ENCODE assay signal across 16 cellular contexts in genomic region chr11:72206794-72207193, GRCh38. TPM values are rescaled to one million over a fixed set of nuclear protein-coding genes. Genes with fewer than 3 reads are reported as not detected.
DNase-seq lines count a peak whose midpoint lies in the region; ATAC-seq, FAIRE-seq and TF ChIP-seq lines count a peak whose summit lies in the region.
"Not testable (repeated sequence)": the region's sequence is repeated elsewhere in the genome, so short reads cannot be mapped to it uniquely, and the experiment has no call there.
"Had no signal": no experiment of that assay in that cellular context is flagged by ENCODE, and none has a peak within 500 bp of the region (broad histone marks: within the 10 kb centered on the region; RNA-seq: fewer than 3 reads in every experiment).

No MANE protein-coding gene starts in this region.

- not testable (repeated sequence) for H3K79me1 ChIP-seq in IMR-90 (ENCODE audit: low read depth in 1 of 2, low read length in 2 of 2); H1 (ENCODE audit: low read depth, low read length)

- not testable (repeated sequence) for TF ChIP-seq CTCF in IMR-90 (conservative IDR thresholded peaks at IDR 0.05; ENCODE audit: low read depth, low read length); H1 (IDR thresholded peaks at IDR 0.05; ENCODE audit: control extremely low read depth in 1 of 3, insufficient read depth in 1 of 3, low read depth in 1 of 3, low read length in 3 of 3); esophagus muscularis mucosa (IDR thresholded peaks at IDR 0.05); right atrium auricular region (IDR thresholded peaks at IDR 0.05); neural progenitor cell (IDR thresholded peaks at IDR 0.05)

- peaks cover 11% of the 10 kb centered on the region; the same call in 1 of the 2 replicates for H3K27me3 ChIP-seq in IMR-90 (ENCODE audit: control insufficient read depth, insufficient read depth, low read length)
- not testable (repeated sequence) for H3K27me3 ChIP-seq in H1 (replicated peaks in 1 of 4; ENCODE audit: control insufficient read depth in 3 of 4, extremely low read depth in 1 of 4, insufficient read depth in 3 of 4, low read length in 3 of 4); esophagus muscularis mucosa; right atrium auricular region; neural progenitor cell

- H3K9me3 ChIP-seq in IMR-90 (ENCODE audit: control insufficient read depth, insufficient read depth, low read length); H1 (ENCODE audit: insufficient read depth in 2 of 2, low read depth in 1 of 2, low read length in 1 of 2); neural progenitor cell (ENCODE audit: low read depth): not testable (repeated sequence)
- peaks cover 0 to 14% (median 3%) of the 10 kb centered on the region in 4 donors for H3K9me3 ChIP-seq in esophagus muscularis mucosa
- H3K9me3 ChIP-seq in right atrium auricular region, result peaks cover 0 to 16% of the 10 kb centered on the region in 2 donors

- TF ChIP-seq RAD21 in IMR-90 (IDR thresholded peaks at IDR 0.05; ENCODE audit: low read length); H1 (IDR thresholded peaks at IDR 0.05 in 1 of 2, conservative IDR thresholded peaks at IDR 0.05 in 1 of 2; ENCODE audit: low read depth in 2 of 2, low read length in 2 of 2): not testable (repeated sequence)

- not testable (repeated sequence) for H3K4me3 Mint-ChIP-seq in activated CD8-positive, alpha-beta memory T cell treated with anti-CD3 and anti-CD28 coated beads, Interleukin-2, amount 10 ng/mL, durations not matched to agents 7 days and 5 days; neural progenitor cell

- H3K4me2 ChIP-seq in IMR-90 (ENCODE audit: low read depth, low read length); H1 (ENCODE audit: insufficient read depth in 1 of 2, low read depth in 2 of 2, low read length in 2 of 2); neural progenitor cell: not testable (repeated sequence)

- not testable (repeated sequence) for H3K9me3 Mint-ChIP-seq in activated CD8-positive, alpha-beta memory T cell treated with anti-CD3 and anti-CD28 coated beads, Interleukin-2, amount 10 ng/mL, durations not matched to agents 7 days and 5 days (ENCODE audit: low read depth)
- peaks cover 13% of the 10 kb centered on the region for H3K9me3 Mint-ChIP-seq in neural progenitor cell

- not testable (repeated sequence) for FAIRE-seq in H1 (lab: Jason Lieb, UNC)

- H3K23ac ChIP-seq in IMR-90 (ENCODE audit: low read depth, low read length); H1 (ENCODE audit: insufficient read length): not testable (repeated sequence)

- not testable (repeated sequence) for BruUV-seq in IMR-90 (replicated peaks; lab: Mats Ljungman, UMichigan)

- not testable (repeated sequence) for H2BK120ac ChIP-seq in IMR-90 (ENCODE audit: low read depth, low read length); H1 (replicated peaks; ENCODE audit: low read depth, low read length)

- not testable (repeated sequence) for H3K9me1 ChIP-seq in IMR-90 (ENCODE audit: insufficient read depth, low read length)

- dilution Hi-C loops in IMR-90 (cut with HindIII; ENCODE audit: low sequenced_read_pairs, unreplicated experiment), result not testable (repeated sequence)

- peaks cover 27% of the 10 kb centered on the region for H3K27me3 Mint-ChIP-seq in activated CD8-positive, alpha-beta memory T cell treated with anti-CD3 and anti-CD28 coated beads, Interleukin-2, amount 10 ng/mL, durations not matched to agents 7 days and 5 days
- not testable (repeated sequence) for H3K27me3 Mint-ChIP-seq in neural progenitor cell (ENCODE audit: insufficient read depth, low read depth)

- not testable (repeated sequence) for H2BK5ac ChIP-seq in IMR-90 (ENCODE audit: low read depth, low read length, poor library complexity, severe bottlenecking); H1 (ENCODE audit: low read depth, low read length)

- ATAC-seq in IMR-90 (ENCODE audit: low read depth); activated CD8-positive, alpha-beta memory T cell treated with anti-CD3 and anti-CD28 coated beads, Interleukin-2, amount 10 ng/mL, durations not matched to agents 7 days and 5 days: not testable (repeated sequence)

- H3K79me2 ChIP-seq in H1 (ENCODE audit: control insufficient read depth in 1 of 2, insufficient read depth in 2 of 2, low read length in 2 of 2); neural progenitor cell (ENCODE audit: low read depth): not testable (repeated sequence)

- H4K8ac ChIP-seq in IMR-90 (ENCODE audit: low read depth in 2 of 2, low read length in 2 of 2); H1 (ENCODE audit: extremely low read depth, insufficient read depth, low read length): not testable (repeated sequence)

- H2AK9ac ChIP-seq in IMR-90 (replicated peaks; ENCODE audit: low read depth, low read length, poor library complexity), result not testable (repeated sequence)

- H3K56ac ChIP-seq in IMR-90 (ENCODE audit: extremely low read depth, insufficient read depth, low read length); H1 (replicated peaks; ENCODE audit: insufficient read length, low read depth, low read length): not testable (repeated sequence)

- not testable (repeated sequence) for H3F3A ChIP-seq in neural progenitor cell (ENCODE audit: low read depth)

- not testable (repeated sequence) for H4K20me1 ChIP-seq in IMR-90 (ENCODE audit: insufficient read depth, low read length); H1 (replicated peaks in 1 of 2; ENCODE audit: control insufficient read depth in 1 of 2, insufficient read depth in 2 of 2, low read length in 2 of 2); neural progenitor cell (ENCODE audit: low read depth)

- H3K18ac ChIP-seq in IMR-90 (ENCODE audit: low read depth, low read length); H1 (ENCODE audit: extremely low read depth, low read length): not testable (repeated sequence)

- H3K36me3 Mint-ChIP-seq in activated CD8-positive, alpha-beta memory T cell treated with anti-CD3 and anti-CD28 coated beads, Interleukin-2, amount 10 ng/mL, durations not matched to agents 7 days and 5 days; neural progenitor cell: not testable (repeated sequence)

- H2BK15ac ChIP-seq in IMR-90 (ENCODE audit: low read depth, low read length); H1 (ENCODE audit: low read length): not testable (repeated sequence)

- not testable (repeated sequence) for DNase-seq in IMR-90; H1 (ENCODE audit: low read depth in 1 of 2, low spot score in 2 of 2); neural progenitor cell (ENCODE audit: low spot score)
- DNase-seq in activated CD8-positive, alpha-beta memory T cell treated with anti-CD3 and anti-CD28 coated beads, Interleukin-2, amount 10 ng/mL, durations not matched to agents 7 days and 5 days, result peak; percentile 26
- DNase-seq in activated effector memory CD4-positive, alpha-beta T cell treated with anti-CD3 and anti-CD28 coated beads, Interleukin-2, amount 50 U/mL, for 16 hours, result peak; percentile 47
- DNase-seq in esophagus muscularis mucosa (ENCODE audit: extremely low spot score) (peak; percentile 70), right atrium auricular region (ENCODE audit: low spot score) (peak; percentile 21)

- H3K4me3 ChIP-seq in IMR-90 (ENCODE audit: insufficient read depth, low read depth, low read length); H1 (ENCODE audit: extremely low read depth in 1 of 4, insufficient read depth in 2 of 4, low read depth in 3 of 4, low read length in 4 of 4); esophagus muscularis mucosa; right atrium auricular region; neural progenitor cell: not testable (repeated sequence)

- H3K14ac ChIP-seq in IMR-90 (replicated peaks; ENCODE audit: low read depth, low read length); H1 (ENCODE audit: insufficient read length): not testable (repeated sequence)

- not testable (repeated sequence) for H4K5ac ChIP-seq in IMR-90 (ENCODE audit: low read depth, low read length); H1 (ENCODE audit: insufficient read length, low read depth, low read length)

- TF ChIP-seq POLR2A in IMR-90 (IDR thresholded peaks at IDR 0.05; ENCODE audit: low read depth, low read length); H1 (IDR thresholded peaks at IDR 0.05; ENCODE audit: control extremely low read depth in 1 of 2, low read depth in 2 of 2, low read length in 2 of 2); esophagus muscularis mucosa (IDR thresholded peaks at IDR 0.05; ENCODE audit: low read depth): not testable (repeated sequence)

- not testable (repeated sequence) for H2BK20ac ChIP-seq in IMR-90 (ENCODE audit: low read depth, low read length); H1 (ENCODE audit: low read length)

- CTCF ChIA-PET in IMR-90 (lab: Yijun Ruan, JAX) (interaction anchor here (0.6 kb wide), 1 partner anchor 57 kb away, joined by 4 read pairs; no protein-coding TSS in a partner anchor), H1 (lab: Charles Lee; ENCODE audit: partially characterized antibody) (interaction anchor here (0.8 to 3.0 kb wide), 8 partner anchors 10 to 224 kb away, joined by 3 to 19 read pairs (median 3); partner anchors contain the start of gene FOLR2)
- CTCF ChIA-PET in activated CD8-positive, alpha-beta memory T cell treated with anti-CD3 and anti-CD28 coated beads, Interleukin-2, amount 10 ng/mL, durations not matched to agents 7 days and 5 days (lab: Charles Lee), result interaction anchor here (1.3 kb wide), 1 partner anchor 225 kb away, joined by 3 read pairs; no protein-coding TSS in a partner anchor

- not testable (repeated sequence) for H3K36me3 ChIP-seq in IMR-90 (ENCODE audit: control insufficient read depth, insufficient read depth, low read length); H1 (ENCODE audit: control insufficient read depth in 2 of 4, insufficient read depth in 4 of 4, low read length in 3 of 4); esophagus muscularis mucosa; right atrium auricular region; neural progenitor cell

- no CpG with 5 or more reads among the region's 2 CpGs for WGBS in IMR-90 (ENCODE audit: extremely low coverage in 2 of 2, insufficient read length in 1 of 2), 2 experiments
- WGBS in H1 (ENCODE audit: extremely low coverage in 1 of 2, insufficient coverage in 1 of 2, insufficient read length in 1 of 2, insufficient replicate concordance in 2 of 2, low coverage in 1 of 2, low lambda C conversion rate in 2 of 2, missing lambda C conversion rate in 1 of 2), 2 experiments, result 71% methylated on average over 2 of the region's 2 CpGs; no CpG with 5 or more reads in 1 of the 2 experiments
- 90% methylated on average over 2 of the region's 2 CpGs for WGBS in esophagus muscularis mucosa

- not testable (repeated sequence) for H3K4me1 ChIP-seq in IMR-90 (ENCODE audit: control insufficient read depth, insufficient read depth, low read length); H1 (replicated peaks in 1 of 4; ENCODE audit: control insufficient read depth in 3 of 4, insufficient read depth in 4 of 4, low read length in 3 of 4); esophagus muscularis mucosa; right atrium auricular region; neural progenitor cell

- not testable (repeated sequence) for TF ChIP-seq EP300 in H1 (IDR thresholded peaks at IDR 0.05; ENCODE audit: borderline replicate concordance in 1 of 2, low read depth in 2 of 2, low read length in 2 of 2); esophagus muscularis mucosa (IDR thresholded peaks at IDR 0.05)

- not testable (repeated sequence) for H3K23me2 ChIP-seq in H1 (ENCODE audit: low read depth, low read length)

- not testable (repeated sequence) for H4K91ac ChIP-seq in IMR-90 (ENCODE audit: insufficient read depth, low read depth, low read length); H1 (replicated peaks; ENCODE audit: insufficient read length, low read length)

- H3K27ac Mint-ChIP-seq in activated CD8-positive, alpha-beta memory T cell treated with anti-CD3 and anti-CD28 coated beads, Interleukin-2, amount 10 ng/mL, durations not matched to agents 7 days and 5 days; neural progenitor cell: not testable (repeated sequence)

- intact Hi-C loops in IMR-90 (cut with micrococcal nuclease); esophagus muscularis mucosa (cut with DNase I): not testable (repeated sequence)

- in situ Hi-C loops in IMR-90 (cut with MboI; ENCODE audit: low sequenced_read_pairs), result not testable (repeated sequence)

- H3K9ac ChIP-seq in IMR-90 (ENCODE audit: low read depth, low read length); H1 (replicated peaks in 1 of 4; ENCODE audit: extremely low read depth in 1 of 4, low read depth in 3 of 4, low read length in 3 of 4); neural progenitor cell: not testable (repeated sequence)

- H3K4me1 Mint-ChIP-seq in activated CD8-positive, alpha-beta memory T cell treated with anti-CD3 and anti-CD28 coated beads, Interleukin-2, amount 10 ng/mL, durations not matched to agents 7 days and 5 days; neural progenitor cell: not testable (repeated sequence)

- POLR2A ChIA-PET in IMR-90 (lab: Charles Lee; ENCODE audit: unreplicated experiment), result not testable (repeated sequence)
- POLR2A ChIA-PET in H1 (lab: Charles Lee; ENCODE audit: partially characterized antibody), result interaction anchor here (0.8 to 0.9 kb wide), 2 partner anchors 20 to 149 kb away, joined by 3 to 4 read pairs; no protein-coding TSS in a partner anchor

- H2AK5ac ChIP-seq in IMR-90 (ENCODE audit: low read depth, low read length); H1 (ENCODE audit: low read depth, low read length): not testable (repeated sequence)

- not testable (repeated sequence) for H3K27ac ChIP-seq in IMR-90 (ENCODE audit: insufficient read depth, low read length); H1 (ENCODE audit: low read depth, low read length); esophagus muscularis mucosa (replicated peaks in 1 of 4); right atrium auricular region; neural progenitor cell

- H3K4ac ChIP-seq in IMR-90 (ENCODE audit: low read depth, low read length); H1 (replicated peaks; ENCODE audit: insufficient read length, low read depth, low read length): not testable (repeated sequence)

- H2BK12ac ChIP-seq in H1 (ENCODE audit: low read depth, low read length), result not testable (repeated sequence)

- H2AFZ ChIP-seq in IMR-90 (replicated peaks; ENCODE audit: low read length, poor library complexity), result peak overlapping the region; percentile 7
- H2AFZ ChIP-seq in H1 (ENCODE audit: low read length), result not testable (repeated sequence)
- H2AFZ ChIP-seq in neural progenitor cell (replicated peaks), result peak overlapping the region; percentile 26

RNA-seq across cellular contexts. Expression of gene FOLR2, which starts 9.8 kb away (rescaled TPM):
- total RNA-seq in IMR-90 (2012; rRNA removed) (not detected in 2 replicates), esophagus muscularis mucosa (10 to 100 TPM; 26.6 to 78.7 (median 33.1) TPM), right atrium auricular region (10 to 100 TPM; 10.8 to 32.5 TPM), neural progenitor cell (ENCODE audit: low replicate concordance) (not detected in 2 replicates)
- polyA plus RNA-seq in IMR-90 (2012; rRNA removed) (not detected in 2 replicates), H1 (2011; rRNA removed) (not detected in 2 replicates)
- not detected in 2 replicates for polyA plus RNA-seq in IMR-90 (2012; cell fraction: cytosol; rRNA removed)
- not detected in 2 replicates for polyA plus RNA-seq in IMR-90 (2012; cell fraction: nucleus; rRNA removed; ENCODE audit: low replicate concordance)
- total RNA-seq in activated CD8-positive, alpha-beta memory T cell treated with anti-CD3 and anti-CD28 coated beads, Interleukin-2, amount 10 ng/mL, durations not matched to agents 7 days and 5 days, result not detected
- total RNA-seq in H1 (2021; fragmentation: NEBNext Ultra II Directional; extraction: Animal tissue kit (Norgen Biotek cat#: 25700)), result not detected in 2 replicates
- polyA plus RNA-seq in H1 (2011; cell fraction: cytosol; rRNA removed), result not detected
- not detected for polyA plus RNA-seq in H1 (2011; cell fraction: nucleus; rRNA removed)
- not detected in 4 replicates for polyA plus RNA-seq in H1 (2012, experiment 1 of 2)
- polyA plus RNA-seq in H1 (2012, experiment 2 of 2), result not detected
- polyA plus RNA-seq in H1 (2013, experiment 1 of 2), result not detected
- polyA plus RNA-seq in H1 (2013, experiment 2 of 2), result not detected
- not detected in 2 replicates for polyA minus RNA-seq in H1 (2011; rRNA and poly(A)+ RNA removed)
- polyA minus RNA-seq in H1 (2011; cell fraction: cytosol; rRNA and poly(A)+ RNA removed), result not detected
- not detected for polyA minus RNA-seq in H1 (2011; cell fraction: nucleus; rRNA and poly(A)+ RNA removed)
- total RNA-seq: A673; CD4-positive, alpha-beta memory T cell; CD4-positive, CD25-positive, alpha-beta regulatory T cell; Daoy; G401 had no signal
- polyA plus RNA-seq: AG04450; CD4-positive, alpha-beta memory T cell; CD8-positive, alpha-beta memory T cell had no signal

RNA-seq across cellular contexts. Expression of gene FOLR1, which starts 14.9 kb away (rescaled TPM):
- total RNA-seq in IMR-90 (2012; rRNA removed), result not detected in 2 replicates
- 0.24 and 0.29 TPM in 2 replicates for polyA plus RNA-seq in IMR-90 (2012; rRNA removed)
- polyA plus RNA-seq in IMR-90 (2012; cell fraction: cytosol; rRNA removed), result 0.25 TPM in 1 of 2 replicates, not detected in the other
- 0.08 TPM in 1 of 2 replicates, not detected in the other for polyA plus RNA-seq in IMR-90 (2012; cell fraction: nucleus; rRNA removed; ENCODE audit: low replicate concordance)
- total RNA-seq in activated CD8-positive, alpha-beta memory T cell treated with anti-CD3 and anti-CD28 coated beads, Interleukin-2, amount 10 ng/mL, durations not matched to agents 7 days and 5 days, result not detected
- total RNA-seq in H1 (2021; fragmentation: NEBNext Ultra II Directional; extraction: Animal tissue kit (Norgen Biotek cat#: 25700)), result 0.55 TPM in 1 of 2 replicates, not detected in the other
- polyA plus RNA-seq in H1 (2011; rRNA removed), result 1.3 and 1.9 TPM in 2 replicates
- polyA plus RNA-seq in H1 (2011; cell fraction: cytosol; rRNA removed), result 1.7 TPM
- polyA plus RNA-seq in H1 (2011; cell fraction: nucleus; rRNA removed), result 0.77 TPM
- 0.82 to 1.1 TPM (median 0.85 TPM) in 4 replicates for polyA plus RNA-seq in H1 (2012, experiment 1 of 2)
- 1.0 TPM for polyA plus RNA-seq in H1 (2012, experiment 2 of 2)
- 0.75 TPM for polyA plus RNA-seq in H1 (2013, experiment 1 of 2)
- 0.79 TPM for polyA plus RNA-seq in H1 (2013, experiment 2 of 2)
- 0.22 and 0.66 TPM in 2 replicates for polyA minus RNA-seq in H1 (2011; rRNA and poly(A)+ RNA removed)
- 2.8 TPM for polyA minus RNA-seq in H1 (2011; cell fraction: cytosol; rRNA and poly(A)+ RNA removed)
- polyA minus RNA-seq in H1 (2011; cell fraction: nucleus; rRNA and poly(A)+ RNA removed), result 1.6 TPM
- 1 to 10 TPM in 1 of 4 donors, under 1 TPM in 1, not detected in 2; 0.40 to 1.0 TPM for total RNA-seq in esophagus muscularis mucosa
- not detected for total RNA-seq in right atrium auricular region
- 3.6 and 9.6 TPM in 2 replicates for total RNA-seq in neural progenitor cell (ENCODE audit: low replicate concordance)
- total RNA-seq: A673; CD4-positive, alpha-beta memory T cell; CD4-positive, CD25-positive, alpha-beta regulatory T cell; CD8-positive, alpha-beta memory T cell; Daoy; GM12878 had no signal
- polyA plus RNA-seq: CD14-positive monocyte; CD4-positive, alpha-beta memory T cell; CD4-positive, CD25-positive, alpha-beta regulatory T cell; CD8-positive, alpha-beta memory T cell; GM12878 had no signal

RNA-seq across cellular contexts. Expression of gene INPPL1, which starts 17.8 kb away (rescaled TPM):
- 26.9 and 27.4 TPM in 2 replicates for total RNA-seq in IMR-90 (2012; rRNA removed)
- polyA plus RNA-seq in IMR-90 (2012; rRNA removed), result 105 and 120 TPM in 2 replicates
- 22.4 and 46.8 TPM in 2 replicates for polyA plus RNA-seq in IMR-90 (2012; cell fraction: cytosol; rRNA removed)
- polyA plus RNA-seq in IMR-90 (2012; cell fraction: nucleus; rRNA removed; ENCODE audit: low replicate concordance), result 826 and 1,150 TPM in 2 replicates
- 100 to 1,000 TPM; 152 to 157 TPM for total RNA-seq in activated CD8-positive, alpha-beta memory T cell treated with anti-CD3 and anti-CD28 coated beads, Interleukin-2, amount 10 ng/mL, durations not matched to agents 7 days and 5 days
- total RNA-seq in H1 (2021; fragmentation: NEBNext Ultra II Directional; extraction: Animal tissue kit (Norgen Biotek cat#: 25700)), result 79.1 and 79.5 TPM in 2 replicates
- 54.5 and 91.4 TPM in 2 replicates for polyA plus RNA-seq in H1 (2011; rRNA removed)
- polyA plus RNA-seq in H1 (2011; cell fraction: cytosol; rRNA removed), result 56.9 TPM
- polyA plus RNA-seq in H1 (2011; cell fraction: nucleus; rRNA removed), result 457 TPM
- 66.1 to 85.4 TPM (median 76.6 TPM) in 4 replicates for polyA plus RNA-seq in H1 (2012, experiment 1 of 2)
- 45.7 TPM for polyA plus RNA-seq in H1 (2012, experiment 2 of 2)
- 40.8 TPM for polyA plus RNA-seq in H1 (2013, experiment 1 of 2)
- polyA plus RNA-seq in H1 (2013, experiment 2 of 2), result 35.4 TPM
- 97.0 and 112 TPM in 2 replicates for polyA minus RNA-seq in H1 (2011; rRNA and poly(A)+ RNA removed)
- polyA minus RNA-seq in H1 (2011; cell fraction: cytosol; rRNA and poly(A)+ RNA removed), result 77.8 TPM
- polyA minus RNA-seq in H1 (2011; cell fraction: nucleus; rRNA and poly(A)+ RNA removed), result 191 TPM
- 100 to 1,000 TPM in 2 of 4 donors, 10 to 100 TPM in 2; 61.6 to 158 (median 100) TPM for total RNA-seq in esophagus muscularis mucosa
- total RNA-seq in right atrium auricular region, result 10 to 100 TPM; 68.8 to 84.5 TPM
- 30.8 and 64.8 TPM in 2 replicates for total RNA-seq in neural progenitor cell (ENCODE audit: low replicate concordance)

RNA-seq across cellular contexts. Expression of gene PHOX2A, which starts 37.2 kb away (rescaled TPM):
- total RNA-seq in IMR-90 (2012; rRNA removed) (not detected in 2 replicates), esophagus muscularis mucosa (1 to 10 TPM; 1.2 to 1.3 (median 1.3) TPM), right atrium auricular region (not detected), neural progenitor cell (ENCODE audit: low replicate concordance) (not detected in 2 replicates)
- polyA plus RNA-seq in IMR-90 (2012; rRNA removed) (not detected in 2 replicates), H1 (2011; rRNA removed) (0.67 and 0.94 TPM in 2 replicates)
- not detected in 2 replicates for polyA plus RNA-seq in IMR-90 (2012; cell fraction: cytosol; rRNA removed)
- polyA plus RNA-seq in IMR-90 (2012; cell fraction: nucleus; rRNA removed; ENCODE audit: low replicate concordance), result not detected in 2 replicates
- not detected for total RNA-seq in activated CD8-positive, alpha-beta memory T cell treated with anti-CD3 and anti-CD28 coated beads, Interleukin-2, amount 10 ng/mL, durations not matched to agents 7 days and 5 days
- total RNA-seq in H1 (2021; fragmentation: NEBNext Ultra II Directional; extraction: Animal tissue kit (Norgen Biotek cat#: 25700)), result 0.19 TPM in 1 of 2 replicates, not detected in the other
- 0.21 TPM for polyA plus RNA-seq in H1 (2011; cell fraction: cytosol; rRNA removed)
- polyA plus RNA-seq in H1 (2011; cell fraction: nucleus; rRNA removed), result 0.43 TPM
- polyA plus RNA-seq in H1 (2012, experiment 1 of 2), result 0.36 to 0.66 TPM (median 0.64 TPM) in 3 of 4 replicates, not detected in the other
- polyA plus RNA-seq in H1 (2012, experiment 2 of 2), result 0.46 TPM
- 0.12 TPM for polyA plus RNA-seq in H1 (2013, experiment 1 of 2)
- polyA plus RNA-seq in H1 (2013, experiment 2 of 2), result 0.06 TPM
- 1.0 TPM in 1 of 2 replicates, not detected in the other for polyA minus RNA-seq in H1 (2011; rRNA and poly(A)+ RNA removed)
- not detected for polyA minus RNA-seq in H1 (2011; cell fraction: cytosol; rRNA and poly(A)+ RNA removed)
- polyA minus RNA-seq in H1 (2011; cell fraction: nucleus; rRNA and poly(A)+ RNA removed), result 0.80 TPM
- total RNA-seq: A673; CD4-positive, alpha-beta memory T cell; CD4-positive, CD25-positive, alpha-beta regulatory T cell; CD8-positive, alpha-beta memory T cell; Daoy; G401; GM12878 had no signal
- polyA plus RNA-seq: AG04450; CD14-positive monocyte; CD4-positive, alpha-beta memory T cell; CD4-positive, CD25-positive, alpha-beta regulatory T cell; CD8-positive, alpha-beta memory T cell; GM12878 had no signal

Comparison
In these comparisons a context has a peak if more than half of its experiments do, and no peak if none do; other contexts are left out.
1. RNA of gene FOLR2, which starts 9.8 kb away (total RNA-seq): 26.6 to 78.7 TPM in esophagus muscularis mucosa and 10.8 to 32.5 TPM in right atrium auricular region; not detected in IMR-90, not detected in activated CD8-positive, alpha-beta memory T cell treated with anti-CD3 and anti-CD28 coated beads, Interleukin-2, amount 10 ng/mL, durations not matched to agents 7 days and 5 days, not detected in H1 and not detected in neural progenitor cell; every median in the first group is over 10 times any median in the second.